Comparison of ENCODE assay signal across 1 cellular context in genomic region chr16:65126845-65127624, GRCh38.
TF ChIP-seq lines count a peak whose summit lies in the region.

No MANE protein-coding gene starts in this region.

TF ChIP-seq in HepG2, 621 proteins besides CTCF, POLR2A, EP300 and RAD21 (continued from another document):
- TF ChIP-seq ZBTB10 (CRISPR knock-in tag; IDR thresholded peaks at IDR 0.05; ENCODE audit: borderline replicate concordance) (no peak), ZNF414 (CRISPR knock-in tag; IDR thresholded peaks at IDR 0.05) (no peak), ZFP1 (CRISPR knock-in tag; IDR thresholded peaks at IDR 0.05) (no peak), ZNF333 (CRISPR knock-in tag; IDR thresholded peaks at IDR 0.05; ENCODE audit: borderline replicate concordance) (no peak), ZNF646 (CRISPR knock-in tag; IDR thresholded peaks at IDR 0.05) (no peak)
